In genomic region chr15:79853492-79854328, GRCh38 we compare ENCODE assay signal across 1 cellular context.
TF ChIP-seq lines count a peak whose summit lies in the region.

No MANE protein-coding gene starts in this region.

TF ChIP-seq in IMR-90, 13 proteins besides CTCF, POLR2A, EP300 and RAD21 (continued from another document):
- TF ChIP-seq MAFK (IDR thresholded peaks at IDR 0.05; ENCODE audit: low read depth, low read length): no peak
- no peak for TF ChIP-seq BHLHE40 (IDR thresholded peaks at IDR 0.05; ENCODE audit: low read depth, low read length)
- no peak for TF ChIP-seq RFX5 (IDR thresholded peaks at IDR 0.05; ENCODE audit: low read depth, low read length)
- TF ChIP-seq NFE2L2 (IDR thresholded peaks at IDR 0.05; ENCODE audit: low read depth, low read length): no peak
- no peak for TF ChIP-seq CEBPB (IDR thresholded peaks at IDR 0.05; ENCODE audit: low read depth, low read length)
- no peak for TF ChIP-seq MAZ (IDR thresholded peaks at IDR 0.05; ENCODE audit: borderline replicate concordance, low read depth, low read length)
